In the genomic region with DNA sequence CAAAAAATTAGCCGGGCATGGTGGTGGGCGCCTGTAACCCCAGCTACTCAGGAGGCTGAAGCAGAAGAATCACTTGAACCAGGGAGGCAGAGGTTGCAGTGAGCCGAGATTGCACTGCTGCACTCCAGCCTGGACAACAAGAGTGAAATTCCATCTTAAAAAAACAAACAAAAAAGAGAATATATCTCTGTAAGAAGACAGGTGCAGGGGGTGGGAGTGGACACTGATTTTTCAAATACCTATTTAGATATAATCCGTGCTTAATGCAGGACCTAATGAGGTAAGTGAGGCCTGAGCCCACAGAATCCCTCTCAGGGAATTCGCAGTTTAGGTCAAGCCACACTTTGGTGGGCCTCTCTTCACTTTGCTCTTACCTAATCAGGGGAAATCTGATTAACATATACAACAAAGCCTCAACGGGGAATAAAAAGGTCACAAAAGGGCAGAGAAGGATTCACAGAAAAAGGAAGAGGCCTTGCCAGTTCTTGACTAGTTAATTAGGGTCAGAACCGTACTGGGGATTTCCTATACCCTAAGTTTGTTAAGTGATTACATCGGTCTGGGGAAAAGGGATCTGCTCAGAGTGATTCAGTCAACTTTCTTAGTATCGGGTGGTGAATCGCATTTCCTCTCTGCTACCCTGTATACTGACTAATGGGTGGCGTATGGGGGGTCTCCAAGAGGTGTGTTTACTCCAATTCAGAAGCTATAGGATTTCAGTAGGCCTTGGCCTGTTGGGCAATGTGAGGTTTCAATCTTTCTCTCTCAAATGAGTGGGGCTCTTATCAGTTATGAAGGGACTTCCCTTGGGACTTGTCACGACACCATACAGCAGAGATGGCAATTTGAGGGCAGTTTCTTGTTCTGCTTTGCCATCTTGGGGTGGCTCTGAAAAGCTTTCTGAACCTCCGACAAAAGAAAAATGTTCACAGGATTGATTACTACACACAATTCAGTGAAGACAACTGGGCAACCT, we compare ENCODE assay signal across 8 cellular contexts. TPM values are rescaled to one million over a fixed set of nuclear protein-coding genes. Genes with fewer than 3 reads are reported as not detected.
A peak's percentile ranks its signal among the peaks of the same experiment; 100 is the strongest.
DNase-seq lines count a peak whose midpoint lies in the region; ATAC-seq, FAIRE-seq and TF ChIP-seq lines count a peak whose summit lies in the region.

No MANE protein-coding gene starts in this region.

- ATAC-seq in HG02623 (IDR thresholded peaks at IDR 0.05; ENCODE audit: unreplicated experiment) (peak; percentile 36), pancreas (no peak)

- no peak overlapping the region for H3K27ac ChIP-seq in pancreas

- peak; percentile 75 to 82 for DNase-seq in NOMO-1 (lab: John Stamatoyannopoulos, UW; ENCODE audit: unreplicated experiment in 2 of 2)
- peak; percentile 52 for DNase-seq in activated CD8-positive, alpha-beta memory T cell treated with anti-CD3 and anti-CD28 coated beads, Interleukin-2, amount 50 U/mL, for 4 hours
- DNase-seq in foreskin fibroblast: peak; percentile 11 to 33
- DNase-seq in stimulated activated CD4-positive, alpha-beta T cell treated with anti-CD3 and anti-CD28 coated beads, Interleukin-15, amount 100 ng/mL, for 48 hours (ENCODE audit: low read depth in 2 of 2): peak; percentile 68 to 69
- DNase-seq in pancreas: no peak
- no peak for DNase-seq in NCI-H128 (lab: John Stamatoyannopoulos, UW; ENCODE audit: unreplicated experiment)

- no peak for FAIRE-seq in pancreas (lab: Jason Lieb, UNC)

- no peaks in the 10 kb centered on the region for H3K27me3 ChIP-seq in pancreas

- WGBS in pancreas, 2 donors: 79 to 82% methylated on average over 13 of the region's 13 CpGs

- H3K4me1 ChIP-seq in pancreas: peaks cover 5 to 19% (median 15%) of the 10 kb centered on the region in 3 donors

- intact Hi-C loops in pancreas (cut with DNase I): no loop called here

- H3K4me3 ChIP-seq in GM12875 (ENCODE audit: low read depth, low read length): peak overlapping the region; percentile 2
- H3K4me3 ChIP-seq in foreskin fibroblast (ENCODE audit: low read depth in 1 of 2, low read length in 2 of 2): peak overlapping the region; percentile 74 to 97
- peak overlapping the region in 2 of 4 donors; percentile 90 to 95 for H3K4me3 ChIP-seq in pancreas

- TF ChIP-seq CTCF in GM12875 (IDR thresholded peaks at IDR 0.05; ENCODE audit: borderline replicate concordance, insufficient read depth, low read depth, low read length) (no peak), foreskin fibroblast (IDR thresholded peaks at IDR 0.05; ENCODE audit: low read depth, low read length) (no peak), pancreas (IDR thresholded peaks at IDR 0.05) (no peak)

- H3K36me3 ChIP-seq in pancreas: no peaks in the 10 kb centered on the region

- no peaks in the 10 kb centered on the region for H3K9me3 ChIP-seq in pancreas

RNA-seq across cellular contexts. Expression of gene NFAT5, which starts 1.9 kb away (rescaled TPM):
- total RNA-seq in pancreas: 10 to 100 TPM; 11.2 to 23.6 (median 14.1) TPM
- 1 to 10 TPM; 3.7 to 4.7 TPM for polyA plus RNA-seq in pancreas

Comparison
In these comparisons a context has a peak if more than half of its experiments do, and no peak if none do; other contexts are left out.
1. DNase-seq: peak in NOMO-1 (2 of 2), activated CD8-positive, alpha-beta memory T cell treated with anti-CD3 and anti-CD28 coated beads, Interleukin-2, amount 50 U/mL, for 4 hours (single experiment), foreskin fibroblast (2 of 2) and stimulated activated CD4-positive, alpha-beta T cell treated with anti-CD3 and anti-CD28 coated beads, Interleukin-15, amount 100 ng/mL, for 48 hours (2 of 2); none in pancreas (0 of 6) and NCI-H128 (single experiment).